In genomic region chr18:31685097-31686082, GRCh38 we compare ENCODE assay signal across 8 cellular contexts. TPM values are rescaled to one million over a fixed set of nuclear protein-coding genes. Genes with fewer than 3 reads are reported as not detected.
A peak's percentile ranks its signal among the peaks of the same experiment; 100 is the strongest.
DNase-seq lines count a peak whose midpoint lies in the region; ATAC-seq and TF ChIP-seq lines count a peak whose summit lies in the region.

No MANE protein-coding gene starts in this region.

- H3K4me1 Mint-ChIP-seq in activated CD4-positive, alpha-beta T cell treated with anti-CD3 and anti-CD28 coated beads, Interleukin-2, amount 10 ng/mL, durations not matched to agents 7 days and 5 days = peaks cover 20% of the 10 kb centered on the region

- H3K9me3 Mint-ChIP-seq in activated CD4-positive, alpha-beta T cell treated with anti-CD3 and anti-CD28 coated beads, Interleukin-2, amount 10 ng/mL, durations not matched to agents 7 days and 5 days = no peaks in the 10 kb centered on the region

- peaks cover 3% of the 10 kb centered on the region for H3K4me1 ChIP-seq in effector memory CD4-positive, alpha-beta T cell (ENCODE audit: control insufficient read depth, insufficient read depth, low read length, poor library complexity, severe bottlenecking)

- no peak for DNase-seq in BJ (ENCODE audit: low read depth)
- peak; percentile 83 for DNase-seq in NCI-H2227 treated with DMSO at 0.1 percent for 48 hours (lab: John Stamatoyannopoulos, UW)
- DNase-seq in activated CD4-positive, alpha-beta T cell treated with anti-CD3 and anti-CD28 coated beads, Interleukin-2, amount 10 ng/mL, durations not matched to agents 7 days and 5 days = peak; percentile 41
- peak in 1 of 3 donors; percentile 12 for DNase-seq in effector memory CD4-positive, alpha-beta T cell
- DNase-seq in lung microvascular endothelial cell (ENCODE audit: low read depth in 2 of 2) = peak; percentile 82 to 86
- DNase-seq in stimulated activated CD4-positive, alpha-beta T cell treated with anti-CD3 and anti-CD28 coated beads, TNF-alpha, amount 100 ng/mL, for 48 hours (ENCODE audit: low read depth in 3 of 3) = peak in 2 of 3 donors; percentile 23 to 35

- no peaks in the 10 kb centered on the region for H3K9me3 ChIP-seq in effector memory CD4-positive, alpha-beta T cell (ENCODE audit: control insufficient read depth, low read length)

- H3K27me3 Mint-ChIP-seq in activated CD4-positive, alpha-beta T cell treated with anti-CD3 and anti-CD28 coated beads, Interleukin-2, amount 10 ng/mL, durations not matched to agents 7 days and 5 days = peaks cover 47% of the 10 kb centered on the region

- CTCF ChIA-PET in BJ (lab: Yijun Ruan, JAX) = interaction anchor here (0.6 to 1.5 kb wide), 3 partner anchors 9 to 17 kb away, joined by 3 read pairs; no protein-coding TSS in a partner anchor
- CTCF ChIA-PET in activated CD4-positive, alpha-beta T cell treated with anti-CD3 and anti-CD28 coated beads, Interleukin-2, amount 10 ng/mL, durations not matched to agents 7 days and 5 days (lab: Charles Lee) = interaction anchor here (0.6 to 1.3 kb wide), 2 partner anchors 14 to 38 kb away, joined by 3 to 4 read pairs; no protein-coding TSS in a partner anchor

- no peak overlapping the region for H3K27ac Mint-ChIP-seq in activated CD4-positive, alpha-beta T cell treated with anti-CD3 and anti-CD28 coated beads, Interleukin-2, amount 10 ng/mL, durations not matched to agents 7 days and 5 days

- no peaks in the 10 kb centered on the region for H3K36me3 ChIP-seq in BJ (ENCODE audit: control insufficient read depth, insufficient read depth, low read length)
- H3K36me3 ChIP-seq in effector memory CD4-positive, alpha-beta T cell (ENCODE audit: control insufficient read depth, insufficient read depth, low read length) = no peaks in the 10 kb centered on the region

- POLR2A ChIA-PET in BJ (lab: Charles Lee) = no interaction called here
- POLR2A ChIA-PET in activated CD4-positive, alpha-beta T cell treated with anti-CD3 and anti-CD28 coated beads, Interleukin-2, amount 10 ng/mL, durations not matched to agents 7 days and 5 days (lab: Charles Lee) = no interaction called here

- no peak for TF ChIP-seq CTCF in BJ (IDR thresholded peaks at IDR 0.05; ENCODE audit: insufficient read depth, low read depth, low read length)

- no peaks in the 10 kb centered on the region for H3K27me3 ChIP-seq in BJ (ENCODE audit: control insufficient read depth, insufficient read depth, low read length)
- H3K27me3 ChIP-seq in effector memory CD4-positive, alpha-beta T cell (replicated peaks; ENCODE audit: control insufficient read depth, insufficient read depth, low read length, poor library complexity, severe bottlenecking) = peaks cover 6% of the 10 kb centered on the region

- no peak overlapping the region for H3K27ac ChIP-seq in effector memory CD4-positive, alpha-beta T cell (ENCODE audit: insufficient read depth, low read length, poor library complexity, severe bottlenecking)

- peak overlapping the region; percentile 47 for H3K4me3 ChIP-seq in BJ (ENCODE audit: low read depth, low read length)
- H3K4me3 ChIP-seq in effector memory CD4-positive, alpha-beta T cell (ENCODE audit: insufficient read depth, low read depth, low read length, poor library complexity, severe bottlenecking) = peak overlapping the region; percentile 24

- no peaks in the 10 kb centered on the region for H3K36me3 Mint-ChIP-seq in activated CD4-positive, alpha-beta T cell treated with anti-CD3 and anti-CD28 coated beads, Interleukin-2, amount 10 ng/mL, durations not matched to agents 7 days and 5 days (ENCODE audit: low read depth)

- peak overlapping the region; percentile 75 for H3K4me3 Mint-ChIP-seq in activated CD4-positive, alpha-beta T cell treated with anti-CD3 and anti-CD28 coated beads, Interleukin-2, amount 10 ng/mL, durations not matched to agents 7 days and 5 days

- ATAC-seq in GM19023 (IDR thresholded peaks at IDR 0.05; ENCODE audit: unreplicated experiment) (peak; percentile 73), HG03159 (IDR thresholded peaks at IDR 0.05; ENCODE audit: unreplicated experiment) (peak; percentile 79)

RNA-seq across cellular contexts. Expression of gene B4GALT6, which starts 1.0 kb away (rescaled TPM):
- 0.26 and 1.1 TPM in 2 replicates for polyA plus RNA-seq in BJ (2011; rRNA removed)
- 0.36 and 0.47 TPM in 2 replicates for polyA minus RNA-seq in BJ (2011; rRNA and poly(A)+ RNA removed)
- total RNA-seq in activated CD4-positive, alpha-beta T cell treated with anti-CD3 and anti-CD28 coated beads, Interleukin-2, amount 10 ng/mL, durations not matched to agents 7 days and 5 days = 1 to 10 TPM; 1.1 to 2.0 TPM
- total RNA-seq in lung microvascular endothelial cell = 4.4 and 5.4 TPM in 2 replicates
